8 cellular contexts compared by ENCODE assay signal in genomic region chr1:91851130-91852010, GRCh38.
DNase-seq lines count a peak whose midpoint lies in the region; ATAC-seq, FAIRE-seq and TF ChIP-seq lines count a peak whose summit lies in the region.

No MANE protein-coding gene starts in this region.

- no peak for FAIRE-seq in D721Med (lab: Jason Lieb, UNC)

- DNase-seq in AG09319 (ENCODE audit: extremely low read depth, low read depth) (peak; percentile 73), NCI-H2227 treated with DMSO at 0.1 percent for 48 hours (lab: John Stamatoyannopoulos, UW) (peak; percentile 90), NCI-H1694 (lab: John Stamatoyannopoulos, UW) (no peak), D721Med (ENCODE audit: insufficient read length, low spot score) (no peak)

- H3K27me3 ChIP-seq in endocrine pancreas (ENCODE audit: control insufficient read depth, insufficient read depth, low read length), result no peaks in the 10 kb centered on the region
- no peaks in the 10 kb centered on the region for H3K27me3 ChIP-seq in muscle layer of duodenum (ENCODE audit: low read depth, low read length)

- ATAC-seq in GM19324 (IDR thresholded peaks at IDR 0.05; ENCODE audit: low FRiP score, unreplicated experiment), result no peak
- no peak for ATAC-seq in GM18868 (IDR thresholded peaks at IDR 0.05; ENCODE audit: unreplicated experiment)

- H3K4me1 ChIP-seq in endocrine pancreas (ENCODE audit: control insufficient read depth, insufficient read depth, low read length), result peaks cover 3% of the 10 kb centered on the region
- H3K4me1 ChIP-seq in muscle layer of duodenum (ENCODE audit: control insufficient read depth in 1 of 2, insufficient read depth in 2 of 2, low read length in 2 of 2), result peaks cover 4 to 42% of the 10 kb centered on the region in 2 donors

- no peaks in the 10 kb centered on the region for H3K36me3 ChIP-seq in endocrine pancreas (ENCODE audit: control insufficient read depth, insufficient read depth, low read length)
- no peaks in the 10 kb centered on the region for H3K36me3 ChIP-seq in muscle layer of duodenum (ENCODE audit: control insufficient read depth in 1 of 2, insufficient read depth in 2 of 2, low read length in 2 of 2)

- TF ChIP-seq CTCF in AG09319 (IDR thresholded peaks at IDR 0.05; ENCODE audit: low read depth, low read length) (no peak), D721Med (IDR thresholded peaks at IDR 0.05; ENCODE audit: insufficient read depth, missing control alignments) (no peak)

- H3K9me3 ChIP-seq in endocrine pancreas (ENCODE audit: control insufficient read depth, low read length), result no peaks in the 10 kb centered on the region
- H3K9me3 ChIP-seq in muscle layer of duodenum (ENCODE audit: control insufficient read depth in 1 of 2, low read length in 2 of 2), result no peaks in the 10 kb centered on the region

- H3K4me3 ChIP-seq in endocrine pancreas (ENCODE audit: control insufficient read depth, insufficient read depth, low read length), result peak overlapping the region; percentile 81
- peak overlapping the region; percentile 41 to 46 for H3K4me3 ChIP-seq in muscle layer of duodenum (ENCODE audit: low read depth in 1 of 2, low read length in 2 of 2)

- peak overlapping the region; percentile 90 for H3K27ac ChIP-seq in muscle layer of duodenum (ENCODE audit: low read length)

- H3K9ac ChIP-seq in endocrine pancreas (ENCODE audit: control insufficient read depth, insufficient read depth, low read length), result no peak overlapping the region

Comparison
In these comparisons a context has a peak if more than half of its experiments do, and no peak if none do; other contexts are left out.
1. DNase-seq: peak in AG09319 (single experiment) and NCI-H2227 treated with DMSO at 0.1 percent for 48 hours (single experiment); none in NCI-H1694 (single experiment) and D721Med (single experiment).